In the genomic region with DNA sequence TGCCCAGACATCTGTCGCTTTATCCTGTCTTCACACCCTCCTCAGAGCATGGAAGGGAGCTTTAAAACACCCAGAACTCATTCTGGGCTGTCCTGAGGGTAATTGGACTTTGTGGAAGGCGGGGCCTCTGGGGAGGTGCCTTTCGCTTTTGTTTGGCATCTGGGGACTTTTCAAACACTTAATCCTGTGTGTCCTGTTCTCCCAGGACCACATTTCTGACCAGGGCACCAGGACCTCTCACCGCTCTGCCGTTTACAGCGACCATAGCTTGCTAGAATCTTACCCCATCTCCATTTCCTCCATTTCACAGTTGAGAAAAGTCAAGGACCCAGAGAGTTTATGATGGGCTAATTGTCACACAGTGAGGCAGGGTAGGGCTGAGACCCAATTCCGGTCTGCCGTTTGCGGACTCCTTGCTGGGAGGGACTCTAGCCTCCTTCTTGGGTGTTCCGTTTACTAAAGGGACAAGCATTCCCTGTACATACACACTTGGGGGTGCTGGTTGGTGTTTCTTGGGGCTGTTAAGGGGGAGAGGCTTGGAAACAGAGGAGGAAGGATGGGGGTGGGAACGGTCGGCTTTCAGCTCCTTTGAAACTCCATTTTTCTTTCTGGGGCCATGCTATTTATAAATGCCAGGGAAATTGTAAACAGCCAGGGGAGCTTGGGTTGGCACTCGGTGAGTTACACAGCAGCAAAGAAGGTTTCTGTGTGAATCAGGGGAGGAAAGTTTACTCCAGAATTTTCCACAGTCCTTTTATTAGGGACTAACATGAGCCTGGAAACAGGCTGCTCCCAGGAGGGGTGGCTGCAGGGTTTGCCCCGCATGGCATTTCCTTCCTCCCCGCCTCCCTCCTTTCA, we compare ENCODE assay signal across 8 cellular contexts.
A peak's percentile ranks its signal among the peaks of the same experiment; 100 is the strongest.
DNase-seq lines count a peak whose midpoint lies in the region; ATAC-seq lines count a peak whose summit lies in the region.

No MANE protein-coding gene starts in this region.

- no peaks in the 10 kb centered on the region for H3K36me3 ChIP-seq in endocrine pancreas (ENCODE audit: control insufficient read depth, insufficient read depth, low read length)
- no peaks in the 10 kb centered on the region for H3K36me3 ChIP-seq in muscle layer of colon (ENCODE audit: insufficient read depth, low read length)

- no peak for ATAC-seq in GM18498 (IDR thresholded peaks at IDR 0.05; ENCODE audit: unreplicated experiment)

- H3K9me3 ChIP-seq in endocrine pancreas (ENCODE audit: control insufficient read depth, low read length), result no peaks in the 10 kb centered on the region
- H3K9me3 ChIP-seq in muscle layer of colon (ENCODE audit: low read length), result no peaks in the 10 kb centered on the region

- H3K4me1 ChIP-seq in endocrine pancreas (ENCODE audit: control insufficient read depth, insufficient read depth, low read length) (peaks cover 4% of the 10 kb centered on the region), muscle layer of colon (ENCODE audit: insufficient read depth, low read length) (peaks cover 73% of the 10 kb centered on the region)

- peak; percentile 19 for DNase-seq in MV-4-11 (lab: John Stamatoyannopoulos, UW)
- no peak for DNase-seq in glomerular visceral epithelial cell (ENCODE audit: extremely low spot score)
- no peak for DNase-seq in DMS114 treated with DMSO at 0.1 percent for 48 hours (lab: John Stamatoyannopoulos, UW; ENCODE audit: unreplicated experiment)
- no peak for DNase-seq in NCI-H1048 (lab: John Stamatoyannopoulos, UW)

- H3K4me3 ChIP-seq in GM08714 (ENCODE audit: low read length) (peak overlapping the region; percentile 69; the same call in 1 of the 2 replicates), endocrine pancreas (ENCODE audit: control insufficient read depth, insufficient read depth, low read length) (peak overlapping the region; percentile 15), muscle layer of colon (ENCODE audit: low read depth in 1 of 2, low read length in 2 of 2) (peak overlapping the region; percentile 81 to 86)

- H3K9ac ChIP-seq in endocrine pancreas (ENCODE audit: control insufficient read depth, insufficient read depth, low read length), result peak overlapping the region; percentile 25
- H3K9ac ChIP-seq in muscle layer of colon (ENCODE audit: low read length), result peak overlapping the region; percentile 85

- peak overlapping the region; percentile 96 for H3K27ac ChIP-seq in muscle layer of colon (ENCODE audit: low read depth, low read length)

- no peaks in the 10 kb centered on the region for H3K27me3 ChIP-seq in endocrine pancreas (ENCODE audit: control insufficient read depth, insufficient read depth, low read length)
- H3K27me3 ChIP-seq in muscle layer of colon (ENCODE audit: control insufficient read depth in 1 of 2, insufficient read depth in 2 of 2, low read length in 2 of 2), result no peaks in the 10 kb centered on the region

Comparison
In these comparisons a context has a peak if more than half of its experiments do, and no peak if none do; other contexts are left out.
1. H3K4me3 ChIP-seq: peak in every context shown above with its lines; median percentile 84 in muscle layer of colon; 69 in GM08714; 15 in endocrine pancreas.